In the genomic region with DNA sequence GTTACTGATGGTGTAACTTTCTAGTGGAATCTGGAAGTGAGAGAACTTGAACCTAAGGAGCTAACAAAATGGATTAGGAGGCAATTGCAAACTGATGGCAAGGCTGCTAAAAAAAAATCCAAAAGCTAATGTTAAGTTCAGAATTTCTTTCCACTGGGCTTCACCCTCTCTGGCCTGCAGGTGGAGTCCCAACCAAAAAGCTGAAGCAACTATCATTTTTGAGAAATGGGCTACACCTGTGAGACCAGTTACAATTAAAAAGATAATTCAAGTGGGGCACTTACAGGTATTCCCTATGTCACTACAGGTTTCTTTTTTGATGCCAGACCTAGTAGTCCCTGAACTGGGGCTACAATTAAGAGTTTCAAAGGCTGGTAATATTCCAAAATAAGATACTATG, we compare ENCODE assay signal across 8 cellular contexts.
DNase-seq lines count a peak whose midpoint lies in the region; ATAC-seq and TF ChIP-seq lines count a peak whose summit lies in the region.

No MANE protein-coding gene starts in this region.

- no peaks in the 10 kb centered on the region for H3K9me3 ChIP-seq in PC-3 (ENCODE audit: low read length)
- H3K9me3 ChIP-seq in CD8-positive, alpha-beta memory T cell (ENCODE audit: low read length): no peaks in the 10 kb centered on the region

- no peak overlapping the region for H3K4me2 ChIP-seq in PC-3 (ENCODE audit: low read length)

- H3K9me3 Mint-ChIP-seq in CD8-positive, alpha-beta memory T cell: peaks cover 0 to 7% (median 0%) of the 10 kb centered on the region in 5 donors

- CTCF ChIA-PET in PC-3 (lab: Charles Lee): no interaction called here
- CTCF ChIA-PET in CD8-positive, alpha-beta memory T cell (lab: Charles Lee): no interaction called here

- H3K27me3 ChIP-seq in PC-3 (ENCODE audit: low read length): no peaks in the 10 kb centered on the region
- H3K27me3 ChIP-seq in CD8-positive, alpha-beta memory T cell (ENCODE audit: insufficient read depth, low read length, poor library complexity, severe bottlenecking): no peaks in the 10 kb centered on the region

- peak; percentile 52 for TF ChIP-seq CTCF in PC-3 (conservative IDR thresholded peaks at IDR 0.05; ENCODE audit: low read depth, low read length)

- no peaks in the 10 kb centered on the region for H3K27me3 Mint-ChIP-seq in CD8-positive, alpha-beta memory T cell

- DNase-seq in AG08395 (ENCODE audit: low spot score) (peak; percentile 26), PC-3 (peak; percentile 20), glomerular visceral epithelial cell (ENCODE audit: extremely low spot score) (peak; percentile 9), T1000 (lab: John Stamatoyannopoulos, UW) (no peak)
- DNase-seq in CD8-positive, alpha-beta memory T cell: no peak

- no peak overlapping the region for H3K4me3 ChIP-seq in PC-3 (ENCODE audit: low read length)
- H3K4me3 ChIP-seq in CD8-positive, alpha-beta memory T cell (ENCODE audit: low read length): no peak overlapping the region

- H3K27ac Mint-ChIP-seq in CD8-positive, alpha-beta memory T cell: no peak overlapping the region

- H3K9me2 ChIP-seq in PC-3 (replicated peaks; ENCODE audit: low read length): no peaks in the 10 kb centered on the region

- H2AFZ ChIP-seq in PC-3 (ENCODE audit: low read length): no peak overlapping the region

- H3K36me3 Mint-ChIP-seq in CD8-positive, alpha-beta memory T cell: no peaks in the 10 kb centered on the region

- H4K20me1 ChIP-seq in PC-3 (ENCODE audit: low read length): no peaks in the 10 kb centered on the region

- no peaks in the 10 kb centered on the region for H3K4me1 ChIP-seq in PC-3 (ENCODE audit: insufficient read depth, low read length)
- H3K4me1 ChIP-seq in CD8-positive, alpha-beta memory T cell (ENCODE audit: insufficient read depth, low read length): no peaks in the 10 kb centered on the region

- H3K4me3 Mint-ChIP-seq in CD8-positive, alpha-beta memory T cell: no peak overlapping the region

- no peak overlapping the region for H3K27ac ChIP-seq in PC-3 (ENCODE audit: low read length)
- no peak overlapping the region for H3K27ac ChIP-seq in CD8-positive, alpha-beta memory T cell (ENCODE audit: low read depth, low read length)

- no peaks in the 10 kb centered on the region for H3K79me2 ChIP-seq in PC-3 (ENCODE audit: low read length)

- intact Hi-C loops in PC-3 (cut with micrococcal nuclease): no loop called here

- H3K9ac ChIP-seq in PC-3 (ENCODE audit: low read length): no peak overlapping the region

- POLR2A ChIA-PET in PC-3 (lab: Charles Lee; ENCODE audit: unreplicated experiment): no interaction called here
- POLR2A ChIA-PET in CD8-positive, alpha-beta memory T cell (lab: Charles Lee): no interaction called here

- H3K4me1 Mint-ChIP-seq in CD8-positive, alpha-beta memory T cell: no peaks in the 10 kb centered on the region

- no TSS peak for BruUV-seq in PC-3 (replicated peaks; lab: Mats Ljungman, UMichigan)

- H3F3A ChIP-seq in PC-3 (ENCODE audit: low read length, unreplicated experiment): no peaks in the 10 kb centered on the region

- peak; percentile 52 for ATAC-seq in GM18867 (IDR thresholded peaks at IDR 0.05; ENCODE audit: unreplicated experiment)
- ATAC-seq in PC-3: no peak
- ATAC-seq in GM21367 (IDR thresholded peaks at IDR 0.05; ENCODE audit: unreplicated experiment): no peak
- no peak for ATAC-seq in HG02938 (IDR thresholded peaks at IDR 0.05; ENCODE audit: unreplicated experiment)

- no peaks in the 10 kb centered on the region for H3K36me3 ChIP-seq in PC-3 (ENCODE audit: low read depth, low read length)
- no peaks in the 10 kb centered on the region for H3K36me3 ChIP-seq in CD8-positive, alpha-beta memory T cell (ENCODE audit: insufficient read depth, low read length)

Comparison
In these comparisons a context has a peak if more than half of its experiments do, and no peak if none do; other contexts are left out.
1. DNase-seq: peak in AG08395 (single experiment), PC-3 (single experiment) and glomerular visceral epithelial cell (single experiment); none in CD8-positive, alpha-beta memory T cell (0 of 5) and T1000 (single experiment).